Comparison of ENCODE assay signal across 17 cellular contexts in genomic region chr4:35966558-35966957, GRCh38.
A peak's percentile ranks its signal among the peaks of the same experiment; 100 is the strongest.
DNase-seq lines count a peak whose midpoint lies in the region; ATAC-seq lines count a peak whose summit lies in the region.
"Had no signal": no experiment of that assay in that cellular context is flagged by ENCODE, and none has a peak within 500 bp of the region (broad histone marks: within the 10 kb centered on the region; RNA-seq: fewer than 3 reads in every experiment).

No MANE protein-coding gene starts in this region.

- ATAC-seq in GM21381 (IDR thresholded peaks at IDR 0.05; ENCODE audit: unreplicated experiment) (peak; percentile 47), HG02938 (IDR thresholded peaks at IDR 0.05; ENCODE audit: unreplicated experiment) (peak; percentile 65), HG03521 (IDR thresholded peaks at IDR 0.05; ENCODE audit: unreplicated experiment) (peak; percentile 37), GM19324 (IDR thresholded peaks at IDR 0.05; ENCODE audit: low FRiP score, unreplicated experiment) (no peak), GM18873 (IDR thresholded peaks at IDR 0.05; ENCODE audit: low FRiP score, unreplicated experiment) (no peak)

- DNase-seq in ELR (ENCODE audit: low read depth) (peak; percentile 27), HPDE6-E6E7 (ENCODE audit: extremely low spot score) (no peak), AML-193 (lab: John Stamatoyannopoulos, UW) (no peak)
- DNase-seq: activated naive CD4-positive, alpha-beta T cell treated with anti-CD3 and anti-CD28 coated beads for 36 hours; activated T-cell treated with anti-CD3 and anti-CD28 coated beads, Interleukin-2, amount 50 U/mL, for 24 hours; anterior cingulate cortex; cortex of kidney; NCI-H187; NCI-H226; NCI-H82; OCI-M1; trophoblast cell had no signal

Comparison
In these comparisons a context has a peak if more than half of its experiments do, and no peak if none do; other contexts are left out.
1. ATAC-seq: peak in GM21381 (single experiment), HG02938 (single experiment) and HG03521 (single experiment); none in GM19324 (single experiment) and GM18873 (single experiment).